24 cellular contexts compared by ENCODE assay signal in genomic region chr6:43764767-43765166, GRCh38.
"Had no signal": no experiment of that assay in that cellular context is flagged by ENCODE, and none has a peak within 500 bp of the region (broad histone marks: within the 10 kb centered on the region; RNA-seq: fewer than 3 reads in every experiment).

No MANE protein-coding gene starts in this region.

- H3K27me3 Mint-ChIP-seq: activated CD8-positive, alpha-beta T cell treated with anti-CD3 and anti-CD28 coated beads for 36 hours had no signal

- H2AFZ ChIP-seq: parathyroid adenoma had no signal

- H3K27ac Mint-ChIP-seq: activated B cell treated with CpG ODN at 0.5 μM for 24 hours; activated CD8-positive, alpha-beta memory T cell treated with anti-CD3 and anti-CD28 coated beads, Interleukin-2, amount 10 ng/mL, durations not matched to agents 7 days and 5 days; activated CD8-positive, alpha-beta T cell treated with anti-CD3 and anti-CD28 coated beads for 36 hours; activated naive CD4-positive, alpha-beta T cell treated with anti-CD3 and anti-CD28 coated beads, Interleukin-2, amount 50 U/mL, for 72 hours; mesothelial cell of epicardium; naive B cell had no signal

- H3K27me3 ChIP-seq: gastrocnemius medialis, right atrium auricular region, vagina had no signal

- H3K79me2 ChIP-seq: parathyroid adenoma had no signal

- H3K36me3 Mint-ChIP-seq: activated CD8-positive, alpha-beta memory T cell treated with anti-CD3 and anti-CD28 coated beads, Interleukin-2, amount 10 ng/mL, durations not matched to agents 7 days and 5 days; activated naive CD4-positive, alpha-beta T cell treated with anti-CD3 and anti-CD28 coated beads, Interleukin-2, amount 50 U/mL, for 72 hours; mesothelial cell of epicardium; naive B cell had no signal

- H3K4me3 Mint-ChIP-seq: activated B cell treated with CpG ODN at 0.5 μM for 24 hours; activated CD8-positive, alpha-beta memory T cell treated with anti-CD3 and anti-CD28 coated beads, Interleukin-2, amount 10 ng/mL, durations not matched to agents 7 days and 5 days; activated CD8-positive, alpha-beta T cell treated with anti-CD3 and anti-CD28 coated beads for 36 hours; central memory CD8-positive, alpha-beta T cell; mesothelial cell of epicardium; naive B cell had no signal

- H3K9me3 ChIP-seq: gastrocnemius medialis, right atrium auricular region, thoracic aorta, vagina had no signal

- ATAC-seq: activated CD8-positive, alpha-beta memory T cell treated with anti-CD3 and anti-CD28 coated beads, Interleukin-2, amount 10 ng/mL, durations not matched to agents 7 days and 5 days; activated CD8-positive, alpha-beta T cell treated with anti-CD3 and anti-CD28 coated beads for 36 hours; activated naive CD4-positive, alpha-beta T cell treated with anti-CD3 and anti-CD28 coated beads, Interleukin-2, amount 50 U/mL, for 72 hours; gastrocnemius medialis; stimulated activated naive CD8-positive, alpha-beta T cell treated with anti-CD3 and anti-CD28 coated beads, Interleukin-15, Interleukin-2, amounts not matched to agents 100 U/mL and 50 U/mL, for 24 hours had no signal

- H3K27ac ChIP-seq: gastrocnemius medialis, parathyroid adenoma, right atrium auricular region, thoracic aorta, vagina had no signal

- H3K9me3 Mint-ChIP-seq: activated B cell treated with CpG ODN at 0.5 μM for 24 hours; activated CD8-positive, alpha-beta T cell treated with anti-CD3 and anti-CD28 coated beads for 36 hours; activated naive CD4-positive, alpha-beta T cell treated with anti-CD3 and anti-CD28 coated beads, Interleukin-2, amount 50 U/mL, for 72 hours; central memory CD8-positive, alpha-beta T cell; mesothelial cell of epicardium; naive B cell had no signal

- H3K36me3 ChIP-seq: gastrocnemius medialis, right atrium auricular region, thoracic aorta, vagina had no signal

- H3K4me3 ChIP-seq: gastrocnemius medialis, right atrium auricular region, thoracic aorta, vagina had no signal

- DNase-seq: activated B cell treated with CpG ODN at 0.5 μM for 24 hours; activated CD4-positive, alpha-beta T cell treated with anti-CD3 and anti-CD28 coated beads, Interleukin-2, amount 50 U/mL, for 1 hour; activated CD8-positive, alpha-beta memory T cell treated with anti-CD3 and anti-CD28 coated beads, Interleukin-2, amount 10 ng/mL, durations not matched to agents 7 days and 5 days; activated CD8-positive, alpha-beta T cell treated with anti-CD3 and anti-CD28 coated beads for 36 hours; activated naive CD4-positive, alpha-beta T cell; activated T-cell treated with anti-CD3 and anti-CD28 coated beads, Interleukin-2, amount 50 U/mL, for 48 hours; dermis blood vessel endothelial cell; effector CD8-positive, alpha-beta T cell; glutamatergic neuron; naive B cell; occipital lobe; stimulated activated CD4-positive, alpha-beta T cell treated with anti-CD3 and anti-CD28 coated beads, Interleukin-12 subunit alpha, Interleukin-12 subunit beta, amount 100 ng/mL, for 4 hours; stimulated activated CD4-positive, alpha-beta T cell treated with anti-CD3 and anti-CD28 coated beads, Interleukin-4, amount 100 ng/mL, for 1 hour; stimulated activated naive CD8-positive, alpha-beta T cell treated with anti-CD3 and anti-CD28 coated beads, Interleukin-15, Interleukin-2, amounts not matched to agents 100 U/mL and 50 U/mL, for 24 hours; T-helper 2 cell; trophoblast cell had no signal
